ENCODE assay signal across 26 cellular contexts in the genomic region with DNA sequence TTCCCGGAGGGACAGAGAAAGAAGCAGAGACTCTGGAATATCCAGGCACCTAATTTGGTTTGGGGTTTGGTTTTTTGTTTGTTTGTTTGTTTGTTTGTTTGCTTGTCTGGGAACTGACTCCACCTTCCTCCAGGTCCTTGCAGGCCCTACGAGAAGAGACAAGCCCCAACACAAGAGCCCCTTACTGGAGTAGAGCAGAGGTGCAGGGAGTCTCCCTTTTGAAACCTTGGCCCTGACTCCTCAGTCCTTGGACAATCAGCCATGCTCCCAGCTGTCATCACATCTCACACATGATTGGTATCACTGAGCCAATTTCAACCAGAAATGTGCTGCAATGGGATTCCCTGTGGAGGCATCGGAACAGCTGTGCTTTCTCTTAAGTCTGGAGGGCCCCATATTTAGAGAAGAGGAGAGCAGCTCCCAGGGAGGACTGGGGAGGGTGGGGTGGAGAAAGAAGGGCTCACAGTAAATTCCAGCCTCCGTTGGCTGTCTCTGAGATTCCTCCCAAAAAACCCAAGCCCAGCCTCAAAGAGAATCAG.
"Had no signal": no experiment of that assay in that cellular context is flagged by ENCODE, and none has a peak within 500 bp of the region (broad histone marks: within the 10 kb centered on the region; RNA-seq: fewer than 3 reads in every experiment).

No MANE protein-coding gene starts in this region.

- H3K36me3 ChIP-seq: adrenal gland, breast epithelium, MG63 had no signal

- H3K27ac ChIP-seq: adrenal gland, breast epithelium had no signal

- H3K4me3 ChIP-seq: adrenal gland, breast epithelium, MG63 had no signal

- H3K4me1 ChIP-seq: adrenal gland, breast epithelium had no signal

- H3K9me3 ChIP-seq: adrenal gland, breast epithelium, MG63 had no signal

- H3K27me3 ChIP-seq: breast epithelium, MG63 had no signal

- ATAC-seq: activated CD4-positive, CD25-positive, alpha-beta regulatory T cell treated with anti-CD3 and anti-CD28 coated beads, Interleukin-2, amount 50 U/mL, for 24 hours; activated CD8-positive, alpha-beta T cell treated with anti-CD3 and anti-CD28 coated beads for 36 hours; Panc1 had no signal

- H3K9me3 Mint-ChIP-seq: activated CD8-positive, alpha-beta T cell treated with anti-CD3 and anti-CD28 coated beads for 36 hours; activated naive CD8-positive, alpha-beta T cell treated with anti-CD3 and anti-CD28 coated beads, Interleukin-2, amount 10 ng/mL, durations not matched to agents 7 days and 5 days; T-helper 1 cell treated with Interleukin-12 subunit alpha and Interleukin-12 subunit beta and Interleukin-4 antibody, amounts not matched to agents 30 μg/mL and 1 μg/mL, for 36 hours had no signal

- H3K36me3 Mint-ChIP-seq: activated naive CD8-positive, alpha-beta T cell treated with anti-CD3 and anti-CD28 coated beads, Interleukin-2, amount 10 ng/mL, durations not matched to agents 7 days and 5 days; IgD-negative memory B cell had no signal

- H3K4me3 Mint-ChIP-seq: activated CD8-positive, alpha-beta T cell treated with anti-CD3 and anti-CD28 coated beads for 36 hours; activated naive CD8-positive, alpha-beta T cell treated with anti-CD3 and anti-CD28 coated beads, Interleukin-2, amount 10 ng/mL, durations not matched to agents 7 days and 5 days; IgD-negative memory B cell; T-helper 1 cell treated with Interleukin-12 subunit alpha and Interleukin-12 subunit beta and Interleukin-4 antibody, amounts not matched to agents 30 μg/mL and 1 μg/mL, for 36 hours had no signal

- H3K27me3 Mint-ChIP-seq: activated naive CD8-positive, alpha-beta T cell treated with anti-CD3 and anti-CD28 coated beads, Interleukin-2, amount 10 ng/mL, durations not matched to agents 7 days and 5 days had no signal

- DNase-seq: activated CD4-positive, alpha-beta T cell treated with anti-CD3 and anti-CD28 coated beads for 4 hours; activated CD8-positive, alpha-beta memory T cell treated with anti-CD3 and anti-CD28 coated beads, Interleukin-2, amount 50 U/mL, for 4 hours; activated CD8-positive, alpha-beta T cell treated with anti-CD3 and anti-CD28 coated beads for 36 hours; activated naive CD4-positive, alpha-beta T cell treated with anti-CD3 and anti-CD28 coated beads, Interleukin-2, amount 50 U/mL, for 16 hours; activated naive CD8-positive, alpha-beta T cell treated with anti-CD3 and anti-CD28 coated beads, Interleukin-2, amount 10 ng/mL, durations not matched to agents 7 days and 5 days; adrenal gland; aorta; central memory CD4-positive, alpha-beta T cell; KG1; MG63; MV-4-11; NCI-H1092 treated with DMSO at 0.1 percent for 48 hours; NCI-H1417 treated with DMSO at 0.1 percent for 48 hours; NCI-H1694 treated with DMSO at 0.1 percent for 48 hours; NCI-H2081; NCI-H2227 treated with DMSO at 0.1 percent for 48 hours; NCI-H446 treated with DMSO at 0.1 percent for 48 hours; NCI-H524 treated with DMSO at 0.1 percent for 48 hours; NCI-H748 treated with DMSO at 0.1 percent for 48 hours; RPMI8226; SHP77 had no signal

- H3K27ac Mint-ChIP-seq: activated CD8-positive, alpha-beta T cell treated with anti-CD3 and anti-CD28 coated beads for 36 hours; activated naive CD8-positive, alpha-beta T cell treated with anti-CD3 and anti-CD28 coated beads, Interleukin-2, amount 10 ng/mL, durations not matched to agents 7 days and 5 days; IgD-negative memory B cell; T-helper 1 cell treated with Interleukin-12 subunit alpha and Interleukin-12 subunit beta and Interleukin-4 antibody, amounts not matched to agents 30 μg/mL and 1 μg/mL, for 36 hours had no signal
